In the genomic region with DNA sequence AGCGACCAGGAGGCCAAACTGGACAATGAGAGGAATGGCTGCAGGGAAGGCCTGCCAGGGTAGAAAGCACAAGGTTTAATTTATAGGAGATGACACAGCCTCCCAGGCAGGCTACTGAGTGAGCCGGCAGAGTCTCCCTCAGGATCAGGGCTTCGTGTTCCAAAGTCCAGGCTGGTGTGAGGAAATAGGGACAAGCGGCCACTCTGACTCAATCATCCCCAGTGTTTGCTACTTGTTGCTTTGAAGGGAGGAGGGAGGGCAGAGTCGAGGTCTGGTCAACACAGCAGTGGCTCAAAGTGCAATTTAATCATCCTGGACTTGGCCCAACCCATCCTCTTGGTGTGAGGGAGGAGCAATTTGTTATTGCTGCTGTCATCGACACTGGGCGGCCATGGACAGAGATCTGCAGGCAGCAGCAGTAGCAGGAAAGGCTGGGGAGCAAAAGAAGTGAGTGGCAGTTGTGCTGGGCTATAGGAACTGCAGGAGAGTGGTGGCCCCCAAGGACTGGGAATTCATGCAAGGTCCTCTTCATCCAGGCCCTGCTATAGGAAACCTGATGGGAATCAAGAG, we compare ENCODE assay signal across 11 cellular contexts. TPM values are rescaled to one million over a fixed set of nuclear protein-coding genes. Genes with fewer than 3 reads are reported as not detected.
DNase-seq lines count a peak whose midpoint lies in the region; ATAC-seq, FAIRE-seq and TF ChIP-seq lines count a peak whose summit lies in the region.
"Had no signal": no experiment of that assay in that cellular context is flagged by ENCODE, and none has a peak within 500 bp of the region (broad histone marks: within the 10 kb centered on the region; RNA-seq: fewer than 3 reads in every experiment).

No MANE protein-coding gene starts in this region.

- no peaks in the 10 kb centered on the region for H3K27me3 ChIP-seq in ACC112 (ENCODE audit: insufficient read depth, low read length)

- in situ Hi-C loops in GM13977 (cut with MboI; ENCODE audit: low pct_unique_long_range_greater_than_20kb, low sequenced_read_pairs, unreplicated experiment), result no loop called here

- H3K27ac ChIP-seq in ACC112 (ENCODE audit: low read depth, low read length), result peak overlapping the region; percentile 75
- peak overlapping the region in 1 of 2 donors; percentile 25 for H3K27ac ChIP-seq in kidney (ENCODE audit: low read depth in 2 of 2, low read length in 2 of 2)
- H3K27ac ChIP-seq: VCaP had no signal

- no peaks in the 10 kb centered on the region for H3K36me3 ChIP-seq in ACC112 (ENCODE audit: insufficient read depth, low read length)
- H3K36me3 ChIP-seq in kidney (ENCODE audit: control insufficient read depth in 1 of 2, insufficient read depth in 2 of 2, low read length in 2 of 2), result no peaks in the 10 kb centered on the region

- no peak overlapping the region for H3K9ac ChIP-seq in kidney (ENCODE audit: low read length in 2 of 2)

- H3K9me3 ChIP-seq in kidney (ENCODE audit: control insufficient read depth in 1 of 2, low read length in 2 of 2), result no peaks in the 10 kb centered on the region

- DNase-seq in H54 (ENCODE audit: insufficient read length, low spot score) (peak; percentile 26), SW480 (ENCODE audit: low spot score) (peak; percentile 89), kidney (peak; percentile 70), GM13977 (ENCODE audit: low spot score) (no peak), superior temporal gyrus (ENCODE audit: extremely low spot score) (no peak), COR-L47 (lab: John Stamatoyannopoulos, UW) (no peak)
- DNase-seq: amygdala had no signal

- H3K4me3 ChIP-seq in ACC112 (ENCODE audit: low read depth, low read length) (peak overlapping the region; percentile 8; the same call in 1 of the 2 replicates), kidney (ENCODE audit: low read length in 2 of 2) (no peak overlapping the region)

- H3K4me1 ChIP-seq in ACC112 (ENCODE audit: control insufficient read depth, insufficient read depth, low read length, unreplicated experiment), result peaks cover 42% of the 10 kb centered on the region
- peaks cover 2 to 5% of the 10 kb centered on the region in 2 donors for H3K4me1 ChIP-seq in kidney (ENCODE audit: control insufficient read depth in 1 of 2, insufficient read depth in 1 of 2, low read depth in 1 of 2, low read length in 2 of 2)

- ATAC-seq in HG02623 (IDR thresholded peaks at IDR 0.05; ENCODE audit: unreplicated experiment), result no peak

- no peak for TF ChIP-seq POLR2A in H54 (IDR thresholded peaks at IDR 0.05; ENCODE audit: low read depth, low read length)

- no peak overlapping the region for H2AFZ ChIP-seq in ACC112 (ENCODE audit: low read length, unreplicated experiment)

- TF ChIP-seq CTCF in kidney (IDR thresholded peaks at IDR 0.05; ENCODE audit: borderline replicate concordance, extremely low read depth, insufficient read depth), result no peak
- no peak for TF ChIP-seq CTCF in GM13977 (IDR thresholded peaks at IDR 0.05; ENCODE audit: extremely low read depth, insufficient read depth, missing control alignments)

- H3K79me2 ChIP-seq in ACC112 (ENCODE audit: control insufficient read depth, insufficient read depth, low read length, unreplicated experiment), result peaks cover 48% of the 10 kb centered on the region

- FAIRE-seq in H54 (lab: Jason Lieb, UNC) (peak; percentile 98), kidney (lab: Jason Lieb, UNC) (no peak)

- intact Hi-C loops in kidney (cut with DNase I), result no loop called here

RNA-seq across cellular contexts. Expression of a gene that starts 27.5 kb away (rescaled TPM):
- 0.82 TPM for total RNA-seq in kidney
- not detected for polyA plus RNA-seq in kidney (ENCODE audit: insufficient read depth, low read depth, low replicate concordance)
- total RNA-seq: NCI-H460 had no signal

Comparison
In these comparisons a context has a peak if more than half of its experiments do, and no peak if none do; other contexts are left out.
1. DNase-seq: peak in H54 (single experiment), SW480 (single experiment) and kidney (single experiment); none in GM13977 (single experiment), superior temporal gyrus (single experiment) and COR-L47 (single experiment).